8 cellular contexts compared by ENCODE assay signal in genomic region chr10:9331583-9332008, GRCh38.
DNase-seq lines count a peak whose midpoint lies in the region; ATAC-seq and TF ChIP-seq lines count a peak whose summit lies in the region.

No MANE protein-coding gene starts in this region.

- H3K36me3 Mint-ChIP-seq in T-helper 2 cell treated with Interferon-gamma antibody and Interleukin-4, amounts not matched to agents 5 μg/mL and 100 μg/mL, for 36 hours (ENCODE audit: low read depth): no peaks in the 10 kb centered on the region

- ATAC-seq in HG02610 (IDR thresholded peaks at IDR 0.05; ENCODE audit: unreplicated experiment): peak; percentile 68
- ATAC-seq in left lobe of liver: peak; percentile 91

- no peaks in the 10 kb centered on the region for H3K9me3 Mint-ChIP-seq in T-helper 2 cell treated with Interferon-gamma antibody and Interleukin-4, amounts not matched to agents 5 μg/mL and 100 μg/mL, for 36 hours

- CTCF ChIA-PET in GM10248 (lab: Yijun Ruan, JAX): interaction anchor here (0.7 to 1.4 kb wide), 9 partner anchors 9 to 1346 kb away, joined by 3 to 4 read pairs (median 3); no protein-coding TSS in a partner anchor

- no peaks in the 10 kb centered on the region for H3K4me1 Mint-ChIP-seq in T-helper 2 cell treated with Interferon-gamma antibody and Interleukin-4, amounts not matched to agents 5 μg/mL and 100 μg/mL, for 36 hours (ENCODE audit: low read depth)

- POLR2A ChIA-PET in GM10248 (lab: Yijun Ruan, JAX): no interaction called here

- H3K27me3 Mint-ChIP-seq in T-helper 2 cell treated with Interferon-gamma antibody and Interleukin-4, amounts not matched to agents 5 μg/mL and 100 μg/mL, for 36 hours (ENCODE audit: low read depth): peaks cover 13% of the 10 kb centered on the region

- no peak overlapping the region for H3K27ac Mint-ChIP-seq in T-helper 2 cell treated with Interferon-gamma antibody and Interleukin-4, amounts not matched to agents 5 μg/mL and 100 μg/mL, for 36 hours

- peak; percentile 17 for DNase-seq in 8988T
- peak; percentile 54 for DNase-seq in GM10248 (ENCODE audit: extremely low spot score)
- peak; percentile 20 for DNase-seq in NCI-H460 (ENCODE audit: extremely low read depth, low read depth)
- DNase-seq in central memory CD4-positive, alpha-beta T cell: peak; percentile 37
- DNase-seq in left lobe of liver (ENCODE audit: low spot score): no peak
- no peak for DNase-seq in islet precursor cell
- no peak for DNase-seq in T-helper 2 cell treated with Interferon-gamma antibody and Interleukin-4, amounts not matched to agents 5 μg/mL and 100 μg/mL, for 36 hours (ENCODE audit: low spot score)

- no peak overlapping the region for H3K4me3 Mint-ChIP-seq in T-helper 2 cell treated with Interferon-gamma antibody and Interleukin-4, amounts not matched to agents 5 μg/mL and 100 μg/mL, for 36 hours

- TF ChIP-seq CTCF in GM10248 (IDR thresholded peaks at IDR 0.05; ENCODE audit: control extremely low read depth, extremely low read depth, low read depth, missing control alignments): peak; percentile 72

Comparison
In these comparisons a context has a peak if more than half of its experiments do, and no peak if none do; other contexts are left out.
1. DNase-seq: peak in 8988T (single experiment), GM10248 (single experiment), NCI-H460 (single experiment) and central memory CD4-positive, alpha-beta T cell (single experiment); none in left lobe of liver (single experiment), islet precursor cell (single experiment) and T-helper 2 cell treated with Interferon-gamma antibody and Interleukin-4, amounts not matched to agents 5 μg/mL and 100 μg/mL, for 36 hours (single experiment).